ENCODE assay signal across 1 cellular context in the genomic region with DNA sequence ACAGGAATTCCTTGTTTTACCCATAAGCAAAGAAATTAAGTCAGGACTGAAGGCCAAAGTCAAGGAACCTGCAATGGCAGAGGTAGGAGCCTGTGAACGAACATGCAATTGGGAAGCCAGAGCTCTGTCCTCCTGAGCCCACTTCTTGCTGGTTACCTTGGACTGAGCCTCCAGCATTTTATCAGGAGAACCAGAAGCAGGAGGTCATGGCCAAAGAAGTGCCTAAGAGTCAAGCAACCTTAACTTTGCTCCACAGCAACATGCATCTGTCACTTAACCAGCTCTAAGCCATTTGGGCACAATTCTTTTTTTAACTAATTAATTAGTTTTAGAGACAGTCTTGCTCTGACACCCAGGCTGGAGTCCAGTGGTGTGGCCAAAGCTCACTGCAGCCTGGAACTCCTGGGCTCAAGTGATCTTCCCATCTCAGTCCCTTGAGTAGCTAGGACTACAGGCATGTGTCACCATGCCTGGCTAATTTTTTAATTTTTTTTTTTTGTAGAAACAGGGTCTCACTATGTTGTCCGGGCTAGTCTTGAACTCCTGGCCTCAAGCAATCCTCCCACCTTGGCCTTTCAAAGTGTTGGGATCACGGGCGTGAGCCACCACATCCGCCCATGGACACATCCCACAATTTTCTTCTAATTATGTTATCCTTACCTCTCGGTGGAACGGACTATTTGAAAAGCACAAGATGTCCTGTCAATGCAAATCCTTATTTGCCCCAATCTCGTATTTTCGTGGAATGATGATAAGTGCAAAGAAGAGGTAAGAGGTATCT.
TF ChIP-seq lines count a peak whose summit lies in the region.

No MANE protein-coding gene starts in this region.

TF ChIP-seq in K562, 482 proteins besides CTCF, POLR2A, EP300 and RAD21 (continued from another document and continues in another):
- TF ChIP-seq UBTF (IDR thresholded peaks at IDR 0.05; ENCODE audit: borderline replicate concordance in 1 of 2, low read depth in 2 of 2, low read length in 2 of 2) (no peak), ZEB2 (IDR thresholded peaks at IDR 0.05) (no peak), TFAM (CRISPR knock-in tag; conservative IDR thresholded peaks at IDR 0.05) (no peak), ZKSCAN1 (IDR thresholded peaks at IDR 0.05; ENCODE audit: low read depth, low read length) (no peak), TCF7 (IDR thresholded peaks at IDR 0.05; ENCODE audit: borderline replicate concordance) (no peak), MCM5 (IDR thresholded peaks at IDR 0.05; ENCODE audit: low read depth) (no peak), ZNF311 (CRISPR knock-in tag; IDR thresholded peaks at IDR 0.05) (no peak), TAL1 (IDR thresholded peaks at IDR 0.05) (peak; percentile 68; the same call in 1 of the 2 replicates), CBFA2T2 (conservative IDR thresholded peaks at IDR 0.05) (peak; percentile 82), MED1 (CRISPR knock-in tag; IDR thresholded peaks at IDR 0.05; ENCODE audit: borderline replicate concordance) (no peak), CAMTA2 (CRISPR knock-in tag; conservative IDR thresholded peaks at IDR 0.05) (no peak), SMAD2 (IDR thresholded peaks at IDR 0.05; ENCODE audit: low read depth, low read length) (no peak), XRCC4 (IDR thresholded peaks at IDR 0.05; ENCODE audit: extremely low read depth, insufficient read depth, insufficient read length) (no peak), TSC22D4 (tag; IDR thresholded peaks at IDR 0.05) (no peak), ZNF79 (CRISPR knock-in tag; IDR thresholded peaks at IDR 0.05; ENCODE audit: low read depth) (no peak), THRAP3 (IDR thresholded peaks at IDR 0.05; ENCODE audit: borderline replicate concordance) (no peak), EZH2 (IDR thresholded peaks at IDR 0.05; ENCODE audit: borderline replicate concordance, low read depth, low read length) (no peak), RBM15 (IDR thresholded peaks at IDR 0.05; ENCODE audit: insufficient read depth, low read length) (no peak), NCOA4 (IDR thresholded peaks at IDR 0.05; ENCODE audit: partially characterized antibody) (no peak), DDX20 (tag; IDR thresholded peaks at IDR 0.05; ENCODE audit: low read depth) (peak; percentile 0; the same call in 1 of the 2 replicates), ZNF146 (CRISPR knock-in tag; IDR thresholded peaks at IDR 0.05; ENCODE audit: unreplicated experiment) (no peak), CHD7 (IDR thresholded peaks at IDR 0.05; ENCODE audit: low read depth, low read length) (no peak), MLX (CRISPR knock-in tag; conservative IDR thresholded peaks at IDR 0.05) (no peak), STAG1 (CRISPR knock-in tag; IDR thresholded peaks at IDR 0.05; ENCODE audit: borderline replicate concordance) (no peak), GTF2A2 (tag; IDR thresholded peaks at IDR 0.05) (no peak), MCM7 (IDR thresholded peaks at IDR 0.05) (no peak), CBX3 (IDR thresholded peaks at IDR 0.05; ENCODE audit: borderline replicate concordance in 1 of 2, low read length in 2 of 2) (no peak), IFI16 (CRISPR knock-in tag; IDR thresholded peaks at IDR 0.05) (no peak), NFIX (CRISPR knock-in tag; IDR thresholded peaks at IDR 0.05; ENCODE audit: low read depth) (no peak), STAT5A (IDR thresholded peaks at IDR 0.05; ENCODE audit: borderline replicate concordance, low read length) (peak; percentile 49; the same call in 1 of the 2 replicates), BRCA1 (IDR thresholded peaks at IDR 0.05) (no peak), BRCA1 (CRISPR knock-in tag; IDR thresholded peaks at IDR 0.05) (no peak), ZNF140 (CRISPR knock-in tag; IDR thresholded peaks at IDR 0.05) (no peak), PCBP1 (IDR thresholded peaks at IDR 0.05; ENCODE audit: low read depth, low read length, poor library complexity, severe bottlenecking) (no peak), DACH1 (IDR thresholded peaks at IDR 0.05; ENCODE audit: partially characterized antibody) (no peak), TRIM28 (IDR thresholded peaks at IDR 0.05) (no peak), BRF1 (IDR thresholded peaks at IDR 0.05; ENCODE audit: borderline replicate concordance, extremely low read depth, insufficient read length) (no peak), GATA2 (CRISPR knock-in tag; IDR thresholded peaks at IDR 0.05) (peak; percentile 67), ELK3 (CRISPR knock-in tag; IDR thresholded peaks at IDR 0.05) (no peak), POLR3G (IDR thresholded peaks at IDR 0.05; ENCODE audit: extremely low read depth, insufficient read length, insufficient replicate concordance) (no peak)
- TF ChIP-seq, protein P1, sequence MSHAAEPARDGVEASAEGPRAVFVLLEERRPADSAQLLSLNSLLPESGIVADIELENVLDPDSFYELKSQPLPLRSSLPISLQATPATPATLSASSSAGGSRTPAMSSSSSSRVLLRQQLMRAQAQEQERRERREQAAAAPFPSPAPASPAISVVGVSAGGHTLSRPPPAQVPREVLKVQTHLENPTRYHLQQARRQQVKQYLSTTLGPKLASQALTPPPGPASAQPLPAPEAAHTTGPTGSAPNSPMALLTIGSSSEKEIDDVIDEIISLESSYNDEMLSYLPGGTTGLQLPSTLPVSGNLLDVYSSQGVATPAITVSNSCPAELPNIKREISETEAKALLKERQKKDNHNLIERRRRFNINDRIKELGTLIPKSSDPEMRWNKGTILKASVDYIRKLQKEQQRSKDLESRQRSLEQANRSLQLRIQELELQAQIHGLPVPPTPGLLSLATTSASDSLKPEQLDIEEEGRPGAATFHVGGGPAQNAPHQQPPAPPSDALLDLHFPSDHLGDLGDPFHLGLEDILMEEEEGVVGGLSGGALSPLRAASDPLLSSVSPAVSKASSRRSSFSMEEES (CRISPR knock-in tag; IDR thresholded peaks at IDR 0.05), result no peak
- TF ChIP-seq, protein P2, sequence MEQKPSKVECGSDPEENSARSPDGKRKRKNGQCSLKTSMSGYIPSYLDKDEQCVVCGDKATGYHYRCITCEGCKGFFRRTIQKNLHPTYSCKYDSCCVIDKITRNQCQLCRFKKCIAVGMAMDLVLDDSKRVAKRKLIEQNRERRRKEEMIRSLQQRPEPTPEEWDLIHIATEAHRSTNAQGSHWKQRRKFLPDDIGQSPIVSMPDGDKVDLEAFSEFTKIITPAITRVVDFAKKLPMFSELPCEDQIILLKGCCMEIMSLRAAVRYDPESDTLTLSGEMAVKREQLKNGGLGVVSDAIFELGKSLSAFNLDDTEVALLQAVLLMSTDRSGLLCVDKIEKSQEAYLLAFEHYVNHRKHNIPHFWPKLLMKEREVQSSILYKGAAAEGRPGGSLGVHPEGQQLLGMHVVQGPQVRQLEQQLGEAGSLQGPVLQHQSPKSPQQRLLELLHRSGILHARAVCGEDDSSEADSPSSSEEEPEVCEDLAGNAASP (IDR thresholded peaks at IDR 0.05), result no peak
- TF ChIP-seq, protein P3, sequence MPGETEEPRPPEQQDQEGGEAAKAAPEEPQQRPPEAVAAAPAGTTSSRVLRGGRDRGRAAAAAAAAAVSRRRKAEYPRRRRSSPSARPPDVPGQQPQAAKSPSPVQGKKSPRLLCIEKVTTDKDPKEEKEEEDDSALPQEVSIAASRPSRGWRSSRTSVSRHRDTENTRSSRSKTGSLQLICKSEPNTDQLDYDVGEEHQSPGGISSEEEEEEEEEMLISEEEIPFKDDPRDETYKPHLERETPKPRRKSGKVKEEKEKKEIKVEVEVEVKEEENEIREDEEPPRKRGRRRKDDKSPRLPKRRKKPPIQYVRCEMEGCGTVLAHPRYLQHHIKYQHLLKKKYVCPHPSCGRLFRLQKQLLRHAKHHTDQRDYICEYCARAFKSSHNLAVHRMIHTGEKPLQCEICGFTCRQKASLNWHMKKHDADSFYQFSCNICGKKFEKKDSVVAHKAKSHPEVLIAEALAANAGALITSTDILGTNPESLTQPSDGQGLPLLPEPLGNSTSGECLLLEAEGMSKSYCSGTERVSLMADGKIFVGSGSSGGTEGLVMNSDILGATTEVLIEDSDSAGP (CRISPR knock-in tag; IDR thresholded peaks at IDR 0.05), result no peak
